8 cellular contexts compared by ENCODE assay signal in the genomic region with DNA sequence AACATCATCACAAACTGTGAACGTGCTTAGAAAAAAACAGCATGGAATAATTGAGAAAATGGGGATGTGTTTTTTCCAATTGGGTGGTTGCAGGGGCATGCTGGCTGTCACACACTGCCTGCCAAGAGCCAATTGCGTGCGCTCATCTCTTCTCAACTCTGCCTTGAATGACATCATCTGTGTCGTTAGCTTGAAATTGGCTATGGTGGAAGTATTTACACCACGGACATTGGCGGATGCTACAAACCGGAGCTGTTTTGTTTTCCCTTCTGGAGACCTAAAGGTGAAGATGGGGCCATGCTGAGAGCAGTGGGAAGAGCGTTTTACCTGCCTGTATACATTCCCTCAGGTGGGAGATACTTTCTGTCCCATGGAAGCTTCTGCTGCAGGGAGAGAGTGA.
"Had no signal": no experiment of that assay in that cellular context is flagged by ENCODE, and none has a peak within 500 bp of the region (broad histone marks: within the 10 kb centered on the region; RNA-seq: fewer than 3 reads in every experiment).

No MANE protein-coding gene starts in this region.

- H2AFZ ChIP-seq: GM23338 had no signal

- H3K4me2 ChIP-seq: GM23338 had no signal

- ATAC-seq: GM23338 had no signal

- DNase-seq: H9, HCEC 1CT, HFFc6, KBM-7 had no signal

- H3K4me3 ChIP-seq: GM23338 had no signal

- FAIRE-seq: H1, H54, HTR-8/SVneo had no signal
